In genomic region chr19:50425581-50425980, GRCh38 we compare ENCODE assay signal across 6 cellular contexts. TPM values are rescaled to one million over a fixed set of nuclear protein-coding genes. Genes with fewer than 3 reads are reported as not detected.
"Had no signal": no experiment of that assay in that cellular context is flagged by ENCODE, and none has a peak within 500 bp of the region (broad histone marks: within the 10 kb centered on the region; RNA-seq: fewer than 3 reads in every experiment).

No MANE protein-coding gene starts in this region.

- H3K27ac Mint-ChIP-seq: GM23338 had no signal

- H2AFZ ChIP-seq: GM23338 had no signal

- H3K9me3 Mint-ChIP-seq: GM23338 had no signal

- H3K4me3 ChIP-seq: GM23338, K562 had no signal

- H3K4me3 Mint-ChIP-seq: GM23338, H9 had no signal

- ATAC-seq: GM23338, HepG2, K562 had no signal

- H3K4me2 ChIP-seq: GM23338 had no signal

- DNase-seq: H9, HCEC 1CT had no signal

RNA-seq across cellular contexts. Expression of gene SPIB, which starts 6.8 kb away (rescaled TPM):
- total RNA-seq: HT-29 had no signal
- polyA plus RNA-seq: HepG2 had no signal

RNA-seq across cellular contexts. Expression of gene MYBPC2, which starts 7.1 kb away (rescaled TPM):
- total RNA-seq: HepG2, HT-29 had no signal
- polyA plus RNA-seq: HepG2 had no signal

RNA-seq across cellular contexts. Expression of gene EMC10, which starts 50.7 kb away (rescaled TPM):
- total RNA-seq: HepG2 had no signal
- polyA plus RNA-seq: HepG2 had no signal
